Comparison of ENCODE assay signal across 1 cellular context in the genomic region with DNA sequence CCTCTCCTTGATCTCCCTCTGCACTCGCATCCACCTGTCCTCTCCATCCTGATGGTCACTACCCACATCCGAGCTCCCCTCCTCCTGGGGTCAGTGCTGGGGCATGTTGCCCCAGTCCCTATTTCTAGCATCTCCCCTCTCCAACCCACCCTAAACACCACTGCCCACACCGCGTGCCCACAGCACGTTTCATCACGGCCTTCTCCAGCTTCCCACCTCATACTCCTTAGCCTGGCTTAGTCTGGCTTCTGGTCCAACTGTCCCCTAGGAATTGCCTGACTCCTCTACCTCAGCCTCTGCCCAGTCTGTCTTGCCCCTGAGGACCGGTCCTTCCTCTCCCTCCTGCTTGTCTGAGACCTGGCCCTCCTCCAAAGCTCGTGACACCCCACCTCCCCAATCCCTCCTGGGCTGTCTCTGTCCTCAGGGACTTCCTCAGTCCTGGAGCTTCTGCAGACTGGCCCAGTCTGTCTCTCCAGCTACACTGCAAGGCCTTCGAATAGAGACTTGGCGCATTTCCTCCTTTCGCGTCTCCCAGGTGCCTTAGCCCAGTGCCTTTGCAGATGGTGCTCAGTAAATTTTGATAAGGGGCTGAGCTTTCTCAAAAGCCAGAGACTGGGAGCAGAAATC.
TF ChIP-seq lines count a peak whose summit lies in the region.

No MANE protein-coding gene starts in this region.

TF ChIP-seq in WTC11, 78 proteins besides CTCF, POLR2A, EP300 and RAD21 (continued from another document):
- TF ChIP-seq, protein P1, sequence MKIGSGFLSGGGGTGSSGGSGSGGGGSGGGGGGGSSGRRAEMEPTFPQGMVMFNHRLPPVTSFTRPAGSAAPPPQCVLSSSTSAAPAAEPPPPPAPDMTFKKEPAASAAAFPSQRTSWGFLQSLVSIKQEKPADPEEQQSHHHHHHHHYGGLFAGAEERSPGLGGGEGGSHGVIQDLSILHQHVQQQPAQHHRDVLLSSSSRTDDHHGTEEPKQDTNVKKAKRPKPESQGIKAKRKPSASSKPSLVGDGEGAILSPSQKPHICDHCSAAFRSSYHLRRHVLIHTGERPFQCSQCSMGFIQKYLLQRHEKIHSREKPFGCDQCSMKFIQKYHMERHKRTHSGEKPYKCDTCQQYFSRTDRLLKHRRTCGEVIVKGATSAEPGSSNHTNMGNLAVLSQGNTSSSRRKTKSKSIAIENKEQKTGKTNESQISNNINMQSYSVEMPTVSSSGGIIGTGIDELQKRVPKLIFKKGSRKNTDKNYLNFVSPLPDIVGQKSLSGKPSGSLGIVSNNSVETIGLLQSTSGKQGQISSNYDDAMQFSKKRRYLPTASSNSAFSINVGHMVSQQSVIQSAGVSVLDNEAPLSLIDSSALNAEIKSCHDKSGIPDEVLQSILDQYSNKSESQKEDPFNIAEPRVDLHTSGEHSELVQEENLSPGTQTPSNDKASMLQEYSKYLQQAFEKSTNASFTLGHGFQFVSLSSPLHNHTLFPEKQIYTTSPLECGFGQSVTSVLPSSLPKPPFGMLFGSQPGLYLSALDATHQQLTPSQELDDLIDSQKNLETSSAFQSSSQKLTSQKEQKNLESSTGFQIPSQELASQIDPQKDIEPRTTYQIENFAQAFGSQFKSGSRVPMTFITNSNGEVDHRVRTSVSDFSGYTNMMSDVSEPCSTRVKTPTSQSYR (CRISPR knock-in tag; IDR thresholded peaks at IDR 0.05) = no peak
- TF ChIP-seq ZBTB21 (CRISPR knock-in tag; IDR thresholded peaks at IDR 0.05; ENCODE audit: borderline replicate concordance) (no peak), NR1H2 (CRISPR knock-in tag; IDR thresholded peaks at IDR 0.05) (no peak), JUN (CRISPR knock-in tag; IDR thresholded peaks at IDR 0.05) (no peak), HMGA2 (CRISPR knock-in tag; IDR thresholded peaks at IDR 0.05) (no peak), ESRRA (CRISPR knock-in tag; IDR thresholded peaks at IDR 0.05; ENCODE audit: borderline replicate concordance) (no peak)
- TF ChIP-seq, protein P2, sequence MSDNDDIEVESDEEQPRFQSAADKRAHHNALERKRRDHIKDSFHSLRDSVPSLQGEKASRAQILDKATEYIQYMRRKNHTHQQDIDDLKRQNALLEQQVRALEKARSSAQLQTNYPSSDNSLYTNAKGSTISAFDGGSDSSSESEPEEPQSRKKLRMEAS (CRISPR knock-in tag; IDR thresholded peaks at IDR 0.05) = no peak
